24 cellular contexts compared by ENCODE assay signal in the genomic region with DNA sequence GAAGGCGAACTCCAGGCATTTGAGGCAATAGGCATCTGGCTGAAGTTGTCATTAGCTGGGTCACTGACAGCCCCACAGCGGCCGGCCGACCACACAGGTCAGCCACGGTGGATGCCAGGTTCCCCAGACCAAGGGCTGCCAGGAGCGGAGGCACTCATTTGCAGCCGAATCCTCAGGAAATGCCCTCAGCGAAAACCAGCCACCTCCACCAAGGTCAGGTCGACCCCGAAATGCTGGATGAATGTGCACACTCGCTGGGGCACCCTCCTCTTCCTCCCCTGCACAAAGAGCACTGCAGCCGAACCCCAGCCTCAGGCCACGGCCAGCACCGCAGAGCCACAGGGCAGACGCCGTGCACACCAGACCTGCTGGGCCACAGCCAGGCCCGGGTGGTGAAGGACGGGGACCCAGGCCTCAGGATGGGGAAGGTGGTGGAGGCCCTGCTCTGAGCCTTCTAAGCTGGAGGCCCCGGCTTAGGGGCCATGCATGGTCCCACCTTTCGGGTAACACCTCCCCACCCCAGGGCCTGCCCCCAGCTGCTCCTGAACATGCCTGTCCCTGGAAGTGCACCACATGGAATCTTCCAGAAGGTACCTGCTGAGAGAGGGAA.
"Had no signal": no experiment of that assay in that cellular context is flagged by ENCODE, and none has a peak within 500 bp of the region (broad histone marks: within the 10 kb centered on the region; RNA-seq: fewer than 3 reads in every experiment).

No MANE protein-coding gene starts in this region.

- H3K27ac ChIP-seq: brain microvascular endothelial cell, gastroesophageal sphincter, left lung, neural progenitor cell, tibial nerve had no signal

- H3K9me3 ChIP-seq: gastroesophageal sphincter, left lung, tibial nerve had no signal

- H2AFZ ChIP-seq: neural progenitor cell had no signal

- H3K4me2 ChIP-seq: neural progenitor cell, smooth muscle cell had no signal

- H3K27me3 Mint-ChIP-seq: activated CD4-positive, alpha-beta T cell treated with anti-CD3 and anti-CD28 coated beads for 36 hours; activated naive CD8-positive, alpha-beta T cell treated with anti-CD3 and anti-CD28 coated beads, Interleukin-2, amount 10 ng/mL, durations not matched to agents 7 days and 5 days; naive thymus-derived CD4-positive, alpha-beta T cell; stimulated activated naive B cell treated with anti-CD40 and anti-IgM and Interleukin-4, amounts not matched to agents 10 μg/mL and 1 μg/mL and 100 μg/mL, for 72 hours had no signal

- H3K9me3 Mint-ChIP-seq: activated naive CD8-positive, alpha-beta T cell treated with anti-CD3 and anti-CD28 coated beads, Interleukin-2, amount 10 ng/mL, durations not matched to agents 7 days and 5 days; activated T-cell treated with anti-CD3 and anti-CD28 coated beads, Interleukin-2, amount 50 U/mL, for 72 hours; mesothelial cell of epicardium; naive thymus-derived CD4-positive, alpha-beta T cell; neural progenitor cell; stimulated activated naive B cell treated with anti-CD40 and anti-IgM and Interleukin-4, amounts not matched to agents 10 μg/mL and 1 μg/mL and 100 μg/mL, for 72 hours; T-helper 2 cell treated with Interferon-gamma antibody and Interleukin-4, amounts not matched to agents 5 μg/mL and 100 μg/mL, for 36 hours had no signal

- H3K4me3 ChIP-seq: gastroesophageal sphincter, left lung, neural progenitor cell, smooth muscle cell, tibial nerve had no signal

- H3K36me3 Mint-ChIP-seq: activated naive CD8-positive, alpha-beta T cell treated with anti-CD3 and anti-CD28 coated beads, Interleukin-2, amount 10 ng/mL, durations not matched to agents 7 days and 5 days; mesothelial cell of epicardium; neural progenitor cell had no signal

- H3K4me1 Mint-ChIP-seq: activated CD4-positive, alpha-beta T cell treated with anti-CD3 and anti-CD28 coated beads for 36 hours; neural progenitor cell had no signal

- H3K4me3 Mint-ChIP-seq: activated CD4-positive, alpha-beta T cell treated with anti-CD3 and anti-CD28 coated beads for 36 hours; activated naive CD8-positive, alpha-beta T cell treated with anti-CD3 and anti-CD28 coated beads, Interleukin-2, amount 10 ng/mL, durations not matched to agents 7 days and 5 days; activated T-cell treated with anti-CD3 and anti-CD28 coated beads, Interleukin-2, amount 50 U/mL, for 72 hours; mesothelial cell of epicardium; naive thymus-derived CD4-positive, alpha-beta T cell; neural progenitor cell; stimulated activated naive B cell treated with anti-CD40 and anti-IgM and Interleukin-4, amounts not matched to agents 10 μg/mL and 1 μg/mL and 100 μg/mL, for 72 hours; T-helper 2 cell treated with Interferon-gamma antibody and Interleukin-4, amounts not matched to agents 5 μg/mL and 100 μg/mL, for 36 hours had no signal

- DNase-seq: activated CD4-positive, alpha-beta T cell treated with anti-CD3 and anti-CD28 coated beads for 36 hours; activated CD4-positive, alpha-beta T cell treated with anti-CD3 and anti-CD28 coated beads, Interleukin-2, amount 50 U/mL, for 4 hours; activated CD4-positive, CD25-positive, alpha-beta regulatory T cell; activated naive CD4-positive, alpha-beta T cell treated with Interleukin-2 at 50 U/mL for 16 hours; activated naive CD8-positive, alpha-beta T cell treated with anti-CD3 and anti-CD28 coated beads, Interleukin-2, amount 10 ng/mL, durations not matched to agents 7 days and 5 days; activated T-cell treated with anti-CD3 and anti-CD28 coated beads for 4 hours; activated T-cell treated with anti-CD3 and anti-CD28 coated beads, Interleukin-2, amount 50 U/mL, for 72 hours; brain microvascular endothelial cell; caudate nucleus; hypothalamus; kidney glomerular epithelial cell; mammary epithelial cell; naive thymus-derived CD4-positive, alpha-beta T cell; stimulated activated CD4-positive, alpha-beta T cell treated with anti-CD3 and anti-CD28 coated beads, Interleukin-15, amount 100 ng/mL, for 24 hours; stimulated activated CD4-positive, alpha-beta T cell treated with anti-CD3 and anti-CD28 coated beads, Interleukin-2, amount 100 ng/mL, for 24 hours; stimulated activated naive B cell treated with anti-CD40 and anti-IgM and Interleukin-4, amounts not matched to agents 10 μg/mL and 1 μg/mL and 100 μg/mL, for 72 hours; T-helper 1 cell had no signal

- ATAC-seq: activated CD4-positive, alpha-beta T cell treated with anti-CD3 and anti-CD28 coated beads for 36 hours; activated T-cell treated with anti-CD3 and anti-CD28 coated beads, Interleukin-2, amount 50 U/mL, for 72 hours; gastroesophageal sphincter; left lung; naive thymus-derived CD4-positive, alpha-beta T cell; stimulated activated naive B cell treated with anti-CD40 and anti-IgM and Interleukin-4, amounts not matched to agents 10 μg/mL and 1 μg/mL and 100 μg/mL, for 72 hours had no signal

- H3K36me3 ChIP-seq: brain microvascular endothelial cell, gastroesophageal sphincter, neural progenitor cell, tibial nerve had no signal

- H3K27me3 ChIP-seq: brain microvascular endothelial cell, neural progenitor cell had no signal

- H3K27ac Mint-ChIP-seq: activated CD4-positive, alpha-beta T cell treated with anti-CD3 and anti-CD28 coated beads for 36 hours; activated naive CD8-positive, alpha-beta T cell treated with anti-CD3 and anti-CD28 coated beads, Interleukin-2, amount 10 ng/mL, durations not matched to agents 7 days and 5 days; activated T-cell treated with anti-CD3 and anti-CD28 coated beads, Interleukin-2, amount 50 U/mL, for 72 hours; mesothelial cell of epicardium; neural progenitor cell; stimulated activated naive B cell treated with anti-CD40 and anti-IgM and Interleukin-4, amounts not matched to agents 10 μg/mL and 1 μg/mL and 100 μg/mL, for 72 hours; T-helper 2 cell treated with Interferon-gamma antibody and Interleukin-4, amounts not matched to agents 5 μg/mL and 100 μg/mL, for 36 hours had no signal

- H3K4me1 ChIP-seq: gastroesophageal sphincter, left lung, tibial nerve had no signal
